In genomic region chr1:42173155-42173933, GRCh38 we compare ENCODE assay signal across 8 cellular contexts. TPM values are rescaled to one million over a fixed set of nuclear protein-coding genes. Genes with fewer than 3 reads are reported as not detected.
DNase-seq lines count a peak whose midpoint lies in the region; ATAC-seq lines count a peak whose summit lies in the region.

No MANE protein-coding gene starts in this region.

- peaks cover 17% of the 10 kb centered on the region for H3K4me1 ChIP-seq in NT2/D1 (ENCODE audit: insufficient read depth, insufficient read length)

- H3K36me3 ChIP-seq in NT2/D1 (ENCODE audit: insufficient read depth, insufficient read length, low read length) = peaks cover 8% of the 10 kb centered on the region

- ATAC-seq in HG02870 (IDR thresholded peaks at IDR 0.05; ENCODE audit: unreplicated experiment) = no peak

- no peaks in the 10 kb centered on the region for H3K27me3 ChIP-seq in NT2/D1 (ENCODE audit: insufficient read depth, insufficient read length)

- DNase-seq in AML-193 (lab: John Stamatoyannopoulos, UW) (peak; percentile 12 to 22), HCEC 1CT (peak; percentile 41), NT2/D1 (ENCODE audit: low read depth, low spot score) (peak; percentile 74), epithelial cell of prostate (ENCODE audit: low read depth, low spot score) (no peak), mucosa of gallbladder (ENCODE audit: low spot score) (peak; percentile 61)
- peak; percentile 11 for DNase-seq in activated CD8-positive, alpha-beta memory T cell treated with anti-CD3 and anti-CD28 coated beads, Interleukin-2, amount 50 U/mL, for 1 hour (ENCODE audit: extremely low read depth)
- DNase-seq in stimulated activated CD8-positive, alpha-beta memory T cell treated with anti-CD3 and anti-CD28 coated beads, Interleukin-7, amount 100 ng/mL, for 1 hour (ENCODE audit: low read depth in 2 of 2) = peak; percentile 22 to 54

- H3K9ac ChIP-seq in NT2/D1 (ENCODE audit: insufficient read length, low read depth) = peak overlapping the region; percentile 24

- no peak overlapping the region for H3K4me3 ChIP-seq in NT2/D1 (ENCODE audit: insufficient read length, low read depth)

- peak overlapping the region; percentile 94 for H3K27ac ChIP-seq in epithelial cell of prostate

- no peaks in the 10 kb centered on the region for H3K9me3 ChIP-seq in NT2/D1 (ENCODE audit: insufficient read depth, low read length)

RNA-seq across cellular contexts. Expression of gene GUCA2A, which starts 8.8 kb away (rescaled TPM):
- 1.1 TPM for total RNA-seq in mucosa of gallbladder

RNA-seq across cellular contexts. Expression of gene GUCA2B, which starts 20.1 kb away (rescaled TPM):
- total RNA-seq in mucosa of gallbladder = 7.9 TPM
